In genomic region chr5:128903550-128903949, GRCh38 we compare ENCODE assay signal across 1 cellular context.
TF ChIP-seq lines count a peak whose summit lies in the region.

No MANE protein-coding gene starts in this region.

TF ChIP-seq in H1, 55 proteins besides CTCF, POLR2A, EP300 and RAD21 (continued from another document):
- TF ChIP-seq KDM1A (IDR thresholded peaks at IDR 0.05; ENCODE audit: borderline replicate concordance, low read length) (no peak), E2F6 (IDR thresholded peaks at IDR 0.05) (no peak), NRF1 (IDR thresholded peaks at IDR 0.05; ENCODE audit: low read depth, low read length) (no peak), HDAC6 (IDR thresholded peaks at IDR 0.05; ENCODE audit: low read depth, low read length) (no peak), ATF3 (IDR thresholded peaks at IDR 0.05; ENCODE audit: insufficient read depth, low read depth, low read length) (no peak), TBP (IDR thresholded peaks at IDR 0.05; ENCODE audit: low read depth, low read length) (no peak), CHD2 (IDR thresholded peaks at IDR 0.05; ENCODE audit: low read length) (no peak), ASH2L (IDR thresholded peaks at IDR 0.05; ENCODE audit: low read length) (no peak), EZH2 (IDR thresholded peaks at IDR 0.05; ENCODE audit: low read depth, low read length, severe bottlenecking) (no peak), SRF (IDR thresholded peaks at IDR 0.05; ENCODE audit: low read depth, low read length) (no peak)
